1 cellular context compared by ENCODE assay signal in the genomic region with DNA sequence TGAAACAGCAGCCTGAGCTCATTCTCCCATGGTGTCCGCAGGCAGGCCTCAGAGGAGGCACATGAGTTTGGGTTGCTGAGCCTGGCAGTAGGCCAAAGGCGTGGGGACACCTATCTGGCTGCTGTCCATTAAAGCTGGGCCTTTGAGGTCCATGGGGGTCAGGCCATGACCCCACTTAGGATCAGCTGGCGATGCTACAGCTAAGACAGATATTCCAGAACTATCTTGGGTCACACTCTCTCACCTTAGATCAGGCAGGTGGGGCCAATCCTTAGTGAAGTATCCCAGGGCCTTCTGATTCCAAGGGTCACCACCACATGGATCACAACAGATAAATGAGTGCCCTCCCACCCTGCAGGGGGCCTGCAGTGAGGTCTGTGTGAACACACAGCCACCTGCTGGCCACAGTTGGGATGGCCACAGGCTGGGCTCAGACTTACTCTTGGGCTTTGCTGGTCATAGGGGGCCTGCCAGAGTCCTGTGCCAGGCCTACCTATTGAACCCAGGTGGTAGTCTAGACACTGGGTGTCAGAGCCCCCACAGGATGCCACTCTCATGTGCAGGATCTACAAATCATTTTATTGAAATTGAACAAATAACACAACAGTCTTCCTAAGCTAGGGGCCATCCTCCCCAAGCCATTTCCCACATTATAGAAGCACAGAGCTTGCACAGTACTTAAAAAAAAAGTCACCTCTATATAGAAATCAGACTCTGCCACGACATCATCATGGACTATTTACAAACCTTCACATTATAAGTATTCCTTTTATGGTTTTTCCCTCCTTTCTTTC.
TF ChIP-seq lines count a peak whose summit lies in the region.

No MANE protein-coding gene starts in this region.

TF ChIP-seq in HEK293T, 16 proteins besides CTCF, POLR2A, EP300 and RAD21:
- TF ChIP-seq HDGF (IDR thresholded peaks at IDR 0.05; ENCODE audit: borderline replicate concordance): peak; percentile 73; the same call in 1 of the 2 replicates
- TF ChIP-seq TARDBP (IDR thresholded peaks at IDR 0.05): no peak
